Comparison of ENCODE assay signal across 22 cellular contexts in genomic region chr11:64220798-64221197, GRCh38.
"Had no signal": no experiment of that assay in that cellular context is flagged by ENCODE, and none has a peak within 500 bp of the region (broad histone marks: within the 10 kb centered on the region; RNA-seq: fewer than 3 reads in every experiment).

No MANE protein-coding gene starts in this region.

- H3K36me3 ChIP-seq: uterus had no signal

- ATAC-seq: activated naive CD4-positive, alpha-beta T cell treated with anti-CD3 and anti-CD28 coated beads, Interleukin-2, amount 50 U/mL, for 72 hours; foreskin keratinocyte; T-helper 17 cell had no signal

- H3K4me3 ChIP-seq: esophagus muscularis mucosa, heart left ventricle, left ventricle myocardium inferior, spleen, thoracic aorta, uterus had no signal

- H3K27me3 ChIP-seq: esophagus muscularis mucosa, foreskin keratinocyte, heart left ventricle, spleen, uterus had no signal

- H3K9me3 ChIP-seq: esophagus muscularis mucosa, heart left ventricle, left ventricle myocardium inferior, spleen, thoracic aorta, uterus had no signal

- H3K27ac ChIP-seq: esophagus muscularis mucosa, foreskin keratinocyte, heart left ventricle, left ventricle myocardium inferior, thoracic aorta, uterus had no signal

- DNase-seq: activated CD4-positive, alpha-beta memory T cell treated with anti-CD3 and anti-CD28 coated beads, Interleukin-2, amount 10 ng/mL, durations not matched to agents 7 days and 5 days; activated CD4-positive, alpha-beta T cell treated with anti-CD3 and anti-CD28 coated beads, Interleukin-2, amount 10 ng/mL, durations not matched to agents 24 days and 14 days; activated CD4-positive, CD25-positive, alpha-beta regulatory T cell treated with anti-CD3 and anti-CD28 coated beads, Interleukin-2, amount 50 U/mL, for 72 hours; activated CD8-positive, alpha-beta memory T cell treated with anti-CD3 and anti-CD28 coated beads, Interleukin-2, amount 50 U/mL, for 48 hours; activated naive CD4-positive, alpha-beta T cell; activated T-cell treated with anti-CD3 and anti-CD28 coated beads, Interleukin-2, amount 50 U/mL, for 48 hours; anterior cingulate cortex; endodermal cell; foreskin keratinocyte; left ventricle myocardium inferior; nucleus accumbens; spleen; stimulated activated CD4-positive, alpha-beta T cell treated with anti-CD3 and anti-CD28 coated beads, Interleukin-2, amount 100 ng/mL, for 48 hours; T-helper 17 cell; T1000; trophoblast cell had no signal

- FAIRE-seq: bronchial epithelial cell had no signal
